10 cellular contexts compared by ENCODE assay signal in the genomic region with DNA sequence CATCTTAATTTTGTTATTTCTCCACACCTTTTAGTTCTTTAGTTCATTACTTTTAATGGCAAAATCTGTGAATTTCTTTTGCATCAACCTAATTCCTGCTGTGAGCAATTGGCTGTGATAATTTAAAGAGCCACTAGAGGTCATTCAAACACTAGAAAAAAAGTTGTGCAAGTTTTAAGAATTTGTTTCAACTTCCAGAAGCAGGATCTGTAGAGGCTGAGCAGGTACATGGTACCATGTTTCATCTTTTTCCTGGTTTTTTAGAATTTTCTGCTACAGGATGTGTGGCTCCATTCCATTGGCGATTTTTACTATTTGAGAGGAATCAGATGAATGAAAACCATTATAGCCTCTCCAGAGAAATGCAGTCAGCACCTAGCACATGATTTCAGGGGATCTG. TPM values are rescaled to one million over a fixed set of nuclear protein-coding genes. Genes with fewer than 3 reads are reported as not detected.
DNase-seq lines count a peak whose midpoint lies in the region; ATAC-seq, FAIRE-seq and TF ChIP-seq lines count a peak whose summit lies in the region.
"Not testable (repeated sequence)": the region's sequence is repeated elsewhere in the genome, so short reads cannot be mapped to it uniquely, and the experiment has no call there.
"Had no signal": no experiment of that assay in that cellular context is flagged by ENCODE, and none has a peak within 500 bp of the region (broad histone marks: within the 10 kb centered on the region; RNA-seq: fewer than 3 reads in every experiment).

No MANE protein-coding gene starts in this region.

- POLR2A ChIA-PET in Panc1 (lab: Charles Lee); K562 (lab: Yijun Ruan, JAX): not testable (repeated sequence)

- H3K9ac ChIP-seq in K562 (ENCODE audit: insufficient read depth in 1 of 2, low read depth in 2 of 2, low read length in 2 of 2) = not testable (repeated sequence)

- H2AFZ ChIP-seq in K562 (ENCODE audit: low read depth, low read length) = not testable (repeated sequence)

- DNase-seq in ACHN (peak; percentile 9), EL (peak; percentile 11), LHCN-M2 (ENCODE audit: low read depth) (peak; percentile 11), kidney tubule cell (ENCODE audit: low spot score) (peak; percentile 11)
- DNase-seq in Panc1 (ENCODE audit: low read depth, low spot score); K562 (ENCODE audit: extremely low read depth in 1 of 4, low spot score in 3 of 4); esophagus squamous epithelium (lab: John Stamatoyannopoulos, UW); progenitor cell of endocrine pancreas (ENCODE audit: low spot score, unreplicated experiment): not testable (repeated sequence)

- H3K4me2 ChIP-seq in K562 (ENCODE audit: insufficient read depth, low read length) = not testable (repeated sequence)

- not testable (repeated sequence) for H3K4me1 ChIP-seq in Panc1 (ENCODE audit: control insufficient read depth, insufficient read depth, low read length); K562 (replicated peaks in 1 of 2; ENCODE audit: control insufficient read depth in 2 of 2, insufficient read depth in 2 of 2, low read length in 2 of 2); esophagus squamous epithelium

- TF ChIP-seq POLR2A in K562 (conservative IDR thresholded peaks at IDR 0.05); esophagus squamous epithelium (IDR thresholded peaks at IDR 0.05): not testable (repeated sequence)

- TF ChIP-seq EP300 in K562 (IDR thresholded peaks at IDR 0.05; ENCODE audit: low read length) = not testable (repeated sequence)

- intact Hi-C loops in Panc1 (cut with micrococcal nuclease; ENCODE audit: unreplicated experiment); K562 (cut with micrococcal nuclease); esophagus squamous epithelium (cut with DNase I): not testable (repeated sequence)

- H3K27ac Mint-ChIP-seq in progenitor cell of endocrine pancreas = not testable (repeated sequence)

- H3K27ac ChIP-seq in Panc1 (ENCODE audit: low read length); K562 (ENCODE audit: extremely low read depth, low read depth, low read length); esophagus squamous epithelium: not testable (repeated sequence)

- not testable (repeated sequence) for H3K27me3 ChIP-seq in Panc1 (ENCODE audit: control insufficient read depth, insufficient read depth, low read length); K562 (ENCODE audit: control insufficient read depth in 2 of 2, insufficient read depth in 2 of 2, low read length in 2 of 2); esophagus squamous epithelium

- FAIRE-seq in K562 (lab: Jason Lieb, UNC) = not testable (repeated sequence)

- H3K4me1 Mint-ChIP-seq in progenitor cell of endocrine pancreas (ENCODE audit: low read depth) = not testable (repeated sequence)

- not testable (repeated sequence) for H3K36me3 ChIP-seq in Panc1 (ENCODE audit: control insufficient read depth, insufficient read depth, low read length); esophagus squamous epithelium
- peaks cover 74% of the 10 kb centered on the region for H3K36me3 ChIP-seq in K562 (ENCODE audit: control insufficient read depth, insufficient read depth, low read length)

- H4K20me1 ChIP-seq in K562 (replicated peaks; ENCODE audit: control insufficient read depth, insufficient read depth, low read length) = not testable (repeated sequence)

- TF ChIP-seq CTCF in Panc1 (IDR thresholded peaks at IDR 0.05) (peak; percentile 45; the same call in 1 of the 2 replicates), K562 (IDR thresholded peaks at IDR 0.05 in 2 of 3, conservative IDR thresholded peaks at IDR 0.05 in 1 of 3; ENCODE audit: insufficient read depth in 2 of 3, low read depth in 1 of 3, low read length in 3 of 3) (0 out of 6 replicates have a peak, but pooled peaks of 2 of the 3 experiments have one; percentile 21 to 25), esophagus squamous epithelium (IDR thresholded peaks at IDR 0.05) (peak in 4 of 6 experiments; percentile 34 to 50 (median 44)), progenitor cell of endocrine pancreas (IDR thresholded peaks at IDR 0.05; ENCODE audit: unreplicated experiment) (peak; percentile 69)

- not testable (repeated sequence) for H3K27me3 Mint-ChIP-seq in progenitor cell of endocrine pancreas

- in situ Hi-C loops in ACHN (cut with HindIII; ENCODE audit: low pct_ligation_motif_present, low pct_unique_long_range_greater_than_20kb, low sequenced_read_pairs); Panc1 (cut with HindIII; ENCODE audit: low pct_unique_long_range_greater_than_20kb, low sequenced_read_pairs); K562 (cut with MboI): not testable (repeated sequence)

- not testable (repeated sequence) for ATAC-seq in Panc1, K562

- H3K79me2 ChIP-seq in K562 (ENCODE audit: control insufficient read depth, insufficient read depth, low read length) = peaks cover 23% of the 10 kb centered on the region; the same call in 2 of the 3 replicates

- H3K9me1 ChIP-seq in K562 (ENCODE audit: control insufficient read depth, insufficient read depth, low read length) = not testable (repeated sequence)

- 30% methylated on average over 1 of the region's 1 CpG for WGBS in K562 (ENCODE audit: insufficient coverage, low coverage, missing lambda C conversion rate)
- 69 to 82% methylated on average over 1 of the region's 1 CpG for WGBS in esophagus squamous epithelium, 2 donors

- H3K4me3 ChIP-seq in Panc1 (ENCODE audit: low read depth in 2 of 2, low read length in 2 of 2); K562; esophagus squamous epithelium: not testable (repeated sequence)

- H3K9me3 Mint-ChIP-seq in progenitor cell of endocrine pancreas (ENCODE audit: low read depth) = not testable (repeated sequence)

- not testable (repeated sequence) for H3K4me3 Mint-ChIP-seq in progenitor cell of endocrine pancreas (ENCODE audit: low read depth)

- not testable (repeated sequence) for H3K9me3 ChIP-seq in Panc1 (ENCODE audit: control insufficient read depth, insufficient read depth, low read depth, low read length); K562 (replicated peaks; ENCODE audit: control insufficient read depth, insufficient read depth, low read depth, low read length); esophagus squamous epithelium

- CTCF ChIA-PET in Panc1 (lab: Charles Lee) = not testable (repeated sequence)
- CTCF ChIA-PET in K562 (lab: Yijun Ruan, JAX; ENCODE audit: low intra/inter-chr PET ratio) = interaction anchor here (1.1 kb wide), 1 partner anchor 828 kb away, joined by 3 read pairs; no protein-coding TSS in a partner anchor

- not testable (repeated sequence) for H3K36me3 Mint-ChIP-seq in progenitor cell of endocrine pancreas (ENCODE audit: insufficient read depth)

- not testable (repeated sequence) for BruUV-seq in Panc1 (replicated peaks; lab: Mats Ljungman, UMichigan); K562 (replicated peaks; lab: Mats Ljungman, UMichigan)

- not testable (repeated sequence) for TF ChIP-seq RAD21 in K562 (CRISPR knock-in tag; conservative IDR thresholded peaks at IDR 0.05 in 1 of 2, IDR thresholded peaks at IDR 0.05 in 1 of 2)

RNA-seq across cellular contexts. Expression of gene GOLGA8H, which starts 57.3 kb away (rescaled TPM):
- total RNA-seq in LHCN-M2 (2014; rRNA removed) (0.40 and 0.77 TPM in 2 replicates), Panc1 (2021; ENCODE audit: unreplicated experiment) (1.5 TPM), K562 (2014; rRNA removed) (not detected in 2 replicates), K562 (2014; rRNA removed; fragmentation: Illumina TruSeq; extraction: Trizol) (not detected in 2 replicates), K562 (2015; rRNA removed; fragmentation: Illumina TruSeq; extraction: Trizol) (not detected in 2 replicates), K562 (2021) (not detected in 2 replicates), esophagus squamous epithelium (under 1 TPM in 2 of 4 donors, not detected in 2; 0.57 to 0.64 TPM), progenitor cell of endocrine pancreas (0.27 and 0.34 TPM in 2 replicates)
- 0.24 TPM for polyA plus RNA-seq in LHCN-M2 (2012)
- polyA plus RNA-seq in Panc1 (2012; ENCODE audit: insufficient read length) = 1.3 TPM
- total RNA-seq in K562 (2011; cell fraction: chromatin; rRNA removed; ENCODE audit: low replicate concordance) = 0.25 TPM in 1 of 2 replicates, not detected in the other
- not detected in 2 replicates for total RNA-seq in K562 (2011; cell fraction: nucleolus; rRNA removed)
- not detected in 2 replicates for total RNA-seq in K562 (2011; cell fraction: nucleoplasm; rRNA removed)
- polyA plus RNA-seq in K562 (2011; rRNA removed) (not detected in 2 replicates), K562 (2014; fragmentation: Illumina TruSeq; extraction: Trizol) (not detected in 2 replicates), K562 (2014; fragmentation: Nextera tagmentation; extraction: Ambion mirVana) (not detected), K562 (2014; rRNA removed) (0.04 TPM in 1 of 2 replicates, not detected in the other)
- polyA plus RNA-seq in K562 (2011; cell fraction: cytosol; rRNA removed) = not detected in 2 replicates
- polyA plus RNA-seq in K562 (2011; cell fraction: nucleus; rRNA removed) = not detected in 2 replicates
- not detected in 2 replicates for polyA plus RNA-seq in K562 (2012)
- polyA minus RNA-seq in K562 (2011; rRNA and poly(A)+ RNA removed) = 0.09 TPM in 1 of 2 replicates, not detected in the other
- polyA minus RNA-seq in K562 (2011; cell fraction: cytosol; rRNA and poly(A)+ RNA removed) = not detected in 2 replicates
- not detected in 2 replicates for polyA minus RNA-seq in K562 (2011; cell fraction: nucleus; rRNA and poly(A)+ RNA removed)
- total RNA-seq: activated CD4-positive, alpha-beta memory T cell treated with anti-CD3 and anti-CD28 coated beads, Interleukin-2, amount 10 ng/mL, durations not matched to agents 7 days and 5 days had no signal
- polyA plus RNA-seq: IgD-negative memory B cell had no signal
